ENCODE assay signal across 1 cellular context in genomic region chr6:36886948-36887347, GRCh38.
A peak's percentile ranks its signal among the peaks of the same experiment; 100 is the strongest.
TF ChIP-seq lines count a peak whose summit lies in the region.

No MANE protein-coding gene starts in this region.

TF ChIP-seq in K562, 482 proteins besides CTCF, POLR2A, EP300 and RAD21 (continued from another document and continues in another):
- TF ChIP-seq MGA (IDR thresholded peaks at IDR 0.05) = peak; percentile 38; the same call in 1 of the 2 replicates
- no peak for TF ChIP-seq HDAC8 (tag; IDR thresholded peaks at IDR 0.05)
- TF ChIP-seq L3MBTL2 (IDR thresholded peaks at IDR 0.05) = peak; percentile 76
- peak; percentile 65 for TF ChIP-seq ARID2 (IDR thresholded peaks at IDR 0.05)
- TF ChIP-seq EP400 (IDR thresholded peaks at IDR 0.05) = peak; percentile 41; the same call in 1 of the 2 replicates
- no peak for TF ChIP-seq PML (IDR thresholded peaks at IDR 0.05; ENCODE audit: low read length)
- peak; percentile 90 for TF ChIP-seq BRD9 (IDR thresholded peaks at IDR 0.05; ENCODE audit: low read depth, partially characterized antibody)
- TF ChIP-seq ZNF384 (IDR thresholded peaks at IDR 0.05; ENCODE audit: low read depth, low read length) = peak; percentile 87
- 0 out of 2 replicates have a peak, but pooled peaks have one; percentile 32 for TF ChIP-seq ZEB2 (IDR thresholded peaks at IDR 0.05)
- TF ChIP-seq UBTF (IDR thresholded peaks at IDR 0.05; ENCODE audit: borderline replicate concordance in 1 of 2, low read depth in 2 of 2, low read length in 2 of 2) = no peak
- TF ChIP-seq ZBTB12 (CRISPR knock-in tag; IDR thresholded peaks at IDR 0.05) = no peak
- TF ChIP-seq PCBP2 (IDR thresholded peaks at IDR 0.05; ENCODE audit: low read depth, low read length, poor library complexity, severe bottlenecking) = no peak
- peak in 1 of 2 experiments; percentile 66 for TF ChIP-seq AFF1 (IDR thresholded peaks at IDR 0.05; ENCODE audit: low read depth in 1 of 2, partially characterized antibody in 2 of 2)
- no peak for TF ChIP-seq ZBED1 (IDR thresholded peaks at IDR 0.05)
- TF ChIP-seq ZBTB40 (IDR thresholded peaks at IDR 0.05) = peak; percentile 64; the same call in 1 of the 2 replicates
- TF ChIP-seq ZBTB40 (CRISPR knock-in tag; IDR thresholded peaks at IDR 0.05) = no peak
- no peak for TF ChIP-seq ZNF449 (CRISPR knock-in tag; IDR thresholded peaks at IDR 0.05)
- TF ChIP-seq RAD51 (IDR thresholded peaks at IDR 0.05; ENCODE audit: borderline replicate concordance, low read depth) = no peak
- no peak; the same call in 1 of the 2 replicates for TF ChIP-seq CBFA2T3 (IDR thresholded peaks at IDR 0.05)
